Comparison of ENCODE assay signal across 8 cellular contexts in genomic region chr2:6877402-6878305, GRCh38. TPM values are rescaled to one million over a fixed set of nuclear protein-coding genes. Genes with fewer than 3 reads are reported as not detected.
A peak's percentile ranks its signal among the peaks of the same experiment; 100 is the strongest.
DNase-seq lines count a peak whose midpoint lies in the region; ATAC-seq and FAIRE-seq lines count a peak whose summit lies in the region.

Gene RSAD2, plus strand, starts transcription at chr2:6877777. Its CDS starts 24 bp downstream, at chr2:6877801.

- FAIRE-seq in small intestine (lab: Jason Lieb, UNC): no peak

- 21 to 33% (median 28%) methylated on average over 10 of the region's 10 CpGs for WGBS in small intestine, 3 donors

- H3K9me3 ChIP-seq in small intestine (ENCODE audit: control insufficient read depth, low read depth): no peaks in the 10 kb centered on the region

- peak; percentile 64 for ATAC-seq in HG02870 (IDR thresholded peaks at IDR 0.05; ENCODE audit: unreplicated experiment)

- H3K27me3 ChIP-seq in small intestine (ENCODE audit: control insufficient read depth in 2 of 2, insufficient read depth in 2 of 2, low read length in 2 of 2): no peaks in the 10 kb centered on the region

- peak; percentile 22 for DNase-seq in stimulated activated CD4-positive, alpha-beta T cell treated with anti-CD3 and anti-CD28 coated beads, Interleukin-15, amount 100 ng/mL, for 24 hours
- no peak for DNase-seq in stimulated activated CD4-positive, alpha-beta T cell treated with anti-CD3 and anti-CD28 coated beads, Interleukin-2, amount 100 ng/mL, for 48 hours
- DNase-seq in NCI-H187 treated with DMSO at 0.1 percent for 48 hours (lab: John Stamatoyannopoulos, UW) (peak; percentile 89), glomerular endothelial cell (ENCODE audit: extremely low read depth, low read depth, low spot score) (no peak), small intestine (peak; percentile 94), NCI-H82 treated with DMSO at 0.1 percent for 48 hours (lab: John Stamatoyannopoulos, UW; ENCODE audit: unreplicated experiment) (no peak)
- peak; percentile 27 for DNase-seq in activated T-cell treated with anti-CD3 and anti-CD28 coated beads, Interleukin-2, amount 50 U/mL, for 1 hour

- peak within 1 kb of the TSS; percentile 0 to 75 for H3K27ac ChIP-seq in small intestine (ENCODE audit: low read depth in 1 of 2, low read length in 1 of 2)

- H3K4me3 ChIP-seq in small intestine (ENCODE audit: low read depth in 1 of 2, low read length in 2 of 2): peak within 1 kb of the TSS; percentile 24 to 31

- peaks cover 0 to 6% of the 10 kb centered on the region in 2 donors for H3K4me1 ChIP-seq in small intestine (ENCODE audit: control insufficient read depth in 2 of 2, insufficient read depth in 1 of 2, low read depth in 1 of 2, low read length in 1 of 2)

- H3K36me3 ChIP-seq in small intestine (ENCODE audit: control insufficient read depth in 2 of 2, insufficient read depth in 2 of 2, low read length in 2 of 2): no peaks in the 10 kb centered on the region

RNA-seq across cellular contexts. Expression of gene RSAD2, which starts in this region (rescaled TPM):
- total RNA-seq in glomerular endothelial cell: 0.44 and 12.7 TPM in 2 replicates
- polyA plus RNA-seq in small intestine: 1 to 10 TPM in 2 of 3 donors, under 1 TPM in 1; 0.81 to 2.6 (median 1.1) TPM

Comparison
In these comparisons a context has a peak if more than half of its experiments do, and no peak if none do; other contexts are left out.
1. DNase-seq: peak in stimulated activated CD4-positive, alpha-beta T cell treated with anti-CD3 and anti-CD28 coated beads, Interleukin-15, amount 100 ng/mL, for 24 hours (single experiment), NCI-H187 treated with DMSO at 0.1 percent for 48 hours (single experiment), activated T-cell treated with anti-CD3 and anti-CD28 coated beads, Interleukin-2, amount 50 U/mL, for 1 hour (single experiment) and small intestine (single experiment); none in stimulated activated CD4-positive, alpha-beta T cell treated with anti-CD3 and anti-CD28 coated beads, Interleukin-2, amount 100 ng/mL, for 48 hours (0 of 2), glomerular endothelial cell (single experiment) and NCI-H82 treated with DMSO at 0.1 percent for 48 hours (single experiment).